In genomic region chr22:41444360-41445170, GRCh38 we compare ENCODE assay signal across 8 cellular contexts. TPM values are rescaled to one million over a fixed set of nuclear protein-coding genes. Genes with fewer than 3 reads are reported as not detected.
DNase-seq lines count a peak whose midpoint lies in the region; ATAC-seq, FAIRE-seq and TF ChIP-seq lines count a peak whose summit lies in the region.

No MANE protein-coding gene starts in this region.

- H3K36me3 ChIP-seq in BJ (ENCODE audit: control insufficient read depth, insufficient read depth, low read length) (peaks cover 4% of the 10 kb centered on the region), HepG2 (replicated peaks in 1 of 2; ENCODE audit: control insufficient read depth in 1 of 2, insufficient read depth in 2 of 2, low read length in 2 of 2) (peaks cover 6 to 11% of the 10 kb centered on the region in 2 experiments; a peak in 3 of 5 replicates)

- H2AFZ ChIP-seq in HepG2 (ENCODE audit: low read length) = no peak overlapping the region

- in situ Hi-C loops in HepG2 (cut with HindIII; ENCODE audit: extremely low pct_ligation_motif_present, low pct_unique_long_range_greater_than_20kb) = no loop called here

- POLR2A ChIA-PET in BJ (lab: Charles Lee) (no interaction called here), HepG2 (lab: Yijun Ruan, JAX) (interaction anchor here (0.7 to 5.2 kb wide), 15 partner anchors 8 to 177 kb away, joined by 3 to 122 read pairs (median 5); partner anchors contain the start of genes ACO2, DESI1, PHF5A and TEF)
- POLR2A ChIA-PET in activated CD4-positive, alpha-beta memory T cell treated with anti-CD3 and anti-CD28 coated beads for 36 hours (lab: Charles Lee) = interaction anchor here (0.5 to 3.0 kb wide), 8 partner anchors 9 to 159 kb away, joined by 3 to 57 read pairs (median 4); partner anchors contain the start of genes ACO2, PHF5A and RANGAP1

- H3K27ac ChIP-seq in HepG2 (ENCODE audit: extremely low read length, insufficient read depth, low read length) = peak overlapping the region; percentile 100

- DNase-seq in BJ (ENCODE audit: low read depth) = peak; percentile 82
- DNase-seq in NCI-H774 (lab: John Stamatoyannopoulos, UW) = peak; percentile 83
- peak; percentile 93 for DNase-seq in activated CD4-positive, alpha-beta memory T cell treated with anti-CD3 and anti-CD28 coated beads for 36 hours
- DNase-seq in dermis microvascular lymphatic vessel endothelial cell (ENCODE audit: low read depth in 2 of 2) = peak; percentile 97 to 98
- DNase-seq in HepG2 (ENCODE audit: low spot score) = peak; percentile 98
- DNase-seq in stimulated activated CD4-positive, alpha-beta T cell treated with anti-CD3 and anti-CD28 coated beads, Interleukin-2, amount 100 ng/mL, for 4 hours (ENCODE audit: low read depth) = peak; percentile 81

- peak; percentile 94 for FAIRE-seq in HepG2 (lab: Jason Lieb, UNC)

- H3K4me1 Mint-ChIP-seq in activated CD4-positive, alpha-beta memory T cell treated with anti-CD3 and anti-CD28 coated beads for 36 hours (ENCODE audit: low read depth) = peaks cover 33% of the 10 kb centered on the region

- BruUV-seq in HepG2 (replicated peaks; lab: Mats Ljungman, UMichigan) = no TSS peak

- peaks cover 27% of the 10 kb centered on the region for H3K4me1 ChIP-seq in HepG2 (ENCODE audit: insufficient read depth, low read length)

- ATAC-seq in GM19328 (IDR thresholded peaks at IDR 0.05; ENCODE audit: unreplicated experiment) (peak; percentile 43), HG03520 (IDR thresholded peaks at IDR 0.05; ENCODE audit: unreplicated experiment) (peak; percentile 41), HepG2 (peak; percentile 74)

- H3K9me3 Mint-ChIP-seq in activated CD4-positive, alpha-beta memory T cell treated with anti-CD3 and anti-CD28 coated beads for 36 hours = no peaks in the 10 kb centered on the region

- peak overlapping the region; percentile 98 for H3K27ac Mint-ChIP-seq in activated CD4-positive, alpha-beta memory T cell treated with anti-CD3 and anti-CD28 coated beads for 36 hours

- H3K4me3 ChIP-seq in BJ (ENCODE audit: low read depth, low read length) (peak overlapping the region; percentile 98), HepG2 (replicated peaks in 1 of 3; ENCODE audit: insufficient read depth in 1 of 3, low read depth in 2 of 3, low read length in 3 of 3) (peak overlapping the region; percentile 89 to 97 (median 90))

- TF ChIP-seq EP300 in HepG2 (IDR thresholded peaks at IDR 0.05; ENCODE audit: low read depth in 2 of 2, low read length in 2 of 2) = no peak
- no peak for TF ChIP-seq EP300 in HepG2 (CRISPR knock-in tag; IDR thresholded peaks at IDR 0.05; ENCODE audit: borderline replicate concordance)

- H3K27me3 ChIP-seq in BJ (ENCODE audit: control insufficient read depth, insufficient read depth, low read length) (no peaks in the 10 kb centered on the region), HepG2 (ENCODE audit: control insufficient read depth in 1 of 2, insufficient read depth in 2 of 2, low read length in 2 of 2) (no peaks in the 10 kb centered on the region; a peak in 1 of 5 replicates)

- H4K20me1 ChIP-seq in HepG2 (ENCODE audit: insufficient read depth, low read length) = peaks cover 12% of the 10 kb centered on the region

- peak; percentile 52 to 54; a peak in 3 of 4 replicates for TF ChIP-seq POLR2A in HepG2 (IDR thresholded peaks at IDR 0.05; ENCODE audit: insufficient read depth in 1 of 2, low read depth in 2 of 2, low read length in 2 of 2)

- no peaks in the 10 kb centered on the region for H3K9me3 ChIP-seq in HepG2 (ENCODE audit: low read length)

- no peak for TF ChIP-seq CTCF in BJ (IDR thresholded peaks at IDR 0.05; ENCODE audit: insufficient read depth, low read depth, low read length)
- TF ChIP-seq CTCF in HepG2 (CRISPR knock-in tag; IDR thresholded peaks at IDR 0.05) = no peak

- H3K4me2 ChIP-seq in HepG2 (ENCODE audit: low read depth, low read length) = peak overlapping the region; percentile 93

- H3K9ac ChIP-seq in HepG2 (ENCODE audit: insufficient read depth, low read depth, low read length) = peak overlapping the region; percentile 99

- intact Hi-C loops in activated CD4-positive, alpha-beta memory T cell treated with anti-CD3 and anti-CD28 coated beads for 36 hours (cut with micrococcal nuclease) = loop anchor here (1.0 to 10.0 kb wide), 6 partner anchors 25 to 587 kb away; partner anchors contain the start of genes ACO2, EP300, RANGAP1 and ST13
- intact Hi-C loops in HepG2 (cut with micrococcal nuclease; ENCODE audit: unreplicated experiment) = loop anchor here (10.0 kb wide), 1 partner anchor 160 kb away; the partner anchor contains the start of gene RANGAP1

- CTCF ChIA-PET in BJ (lab: Yijun Ruan, JAX) (interaction anchor here (1.0 to 3.6 kb wide), 5 partner anchors 41 to 82 kb away, joined by 3 to 29 read pairs (median 6); no protein-coding TSS in a partner anchor), HepG2 (lab: Yijun Ruan, JAX; ENCODE audit: low intra/inter-chr PET ratio, low total read pairs) (no interaction called here)
- CTCF ChIA-PET in activated CD4-positive, alpha-beta memory T cell treated with anti-CD3 and anti-CD28 coated beads for 36 hours (lab: Charles Lee) = interaction anchor here (1.5 to 2.4 kb wide), 3 partner anchors 24 to 41 kb away, joined by 4 to 18 read pairs (median 14); partner anchors contain the start of genes ACO2 and PHF5A

- H3K36me3 Mint-ChIP-seq in activated CD4-positive, alpha-beta memory T cell treated with anti-CD3 and anti-CD28 coated beads for 36 hours = peaks cover 24% of the 10 kb centered on the region

- 2% methylated on average over 34 of the region's 37 CpGs for WGBS in HepG2 (ENCODE audit: low lambda C conversion rate)

- no peaks in the 10 kb centered on the region for H3K27me3 Mint-ChIP-seq in activated CD4-positive, alpha-beta memory T cell treated with anti-CD3 and anti-CD28 coated beads for 36 hours

- peak overlapping the region; percentile 94 for H3K4me3 Mint-ChIP-seq in activated CD4-positive, alpha-beta memory T cell treated with anti-CD3 and anti-CD28 coated beads for 36 hours

- no peak; the same call in 1 of the 2 replicates for TF ChIP-seq RAD21 in HepG2 (CRISPR knock-in tag; IDR thresholded peaks at IDR 0.05)

- peaks cover 65% of the 10 kb centered on the region for H3K79me2 ChIP-seq in HepG2 (ENCODE audit: insufficient read depth, low read length)

RNA-seq across cellular contexts. Expression of gene TOB2, which starts 2.0 kb away (rescaled TPM):
- polyA plus RNA-seq in BJ (2011; rRNA removed) (16.6 and 24.3 TPM in 2 replicates), HepG2 (2011; rRNA removed) (12.2 and 14.3 TPM in 2 replicates)
- polyA minus RNA-seq in BJ (2011; rRNA and poly(A)+ RNA removed) = 25.6 and 27.3 TPM in 2 replicates
- 10 to 100 TPM; 34.2 TPM for total RNA-seq in activated CD4-positive, alpha-beta memory T cell treated with anti-CD3 and anti-CD28 coated beads for 36 hours
- total RNA-seq in dermis microvascular lymphatic vessel endothelial cell (11.3 and 17.7 TPM in 2 replicates), HepG2 (2016; rRNA removed; fragmentation: Illumina TruSeq; extraction: Trizol) (13.7 and 16.7 TPM in 2 replicates)
- 2.7 and 2.9 TPM in 2 replicates for total RNA-seq in HepG2 (2016; cell fraction: cytosol; rRNA removed; fragmentation: Illumina TruSeq; extraction: Trizol; ENCODE audit: low read depth)
- total RNA-seq in HepG2 (2016; cell fraction: insoluble cytoplasmic fraction; rRNA removed; fragmentation: Illumina TruSeq; extraction: Trizol) = 14.1 and 14.3 TPM in 2 replicates
- total RNA-seq in HepG2 (2016; cell fraction: membrane; rRNA removed; fragmentation: Illumina TruSeq; extraction: Trizol) = 14.6 and 15.0 TPM in 2 replicates
- 14.9 and 16.2 TPM in 2 replicates for total RNA-seq in HepG2 (2016; cell fraction: nucleus; rRNA removed; fragmentation: Illumina TruSeq; extraction: Trizol)
- polyA plus RNA-seq in HepG2 (2011; cell fraction: cytosol; rRNA removed) = 9.6 and 10.9 TPM in 2 replicates
- 20.7 and 21.6 TPM in 2 replicates for polyA plus RNA-seq in HepG2 (2011; cell fraction: nucleus; rRNA removed)
- 12.6 and 16.8 TPM in 2 replicates for polyA plus RNA-seq in HepG2 (2012)
- 2.0 TPM in 2 replicates for polyA plus RNA-seq in HepG2 (2016; cell fraction: cytosol; fragmentation: Illumina TruSeq; extraction: Trizol; ENCODE audit: low read depth)
- polyA plus RNA-seq in HepG2 (2016; cell fraction: insoluble cytoplasmic fraction; fragmentation: Illumina TruSeq; extraction: Trizol; ENCODE audit: low read depth) = 19.1 and 21.8 TPM in 2 replicates
- polyA plus RNA-seq in HepG2 (2016; cell fraction: membrane; fragmentation: Illumina TruSeq; extraction: Trizol; ENCODE audit: low read depth) = 8.7 and 9.6 TPM in 2 replicates
- 31.0 and 32.7 TPM in 2 replicates for polyA plus RNA-seq in HepG2 (2016; cell fraction: nucleus; fragmentation: Illumina TruSeq; extraction: Trizol; ENCODE audit: insufficient read depth, low read depth)
- 15.4 and 25.4 TPM in 2 replicates for polyA minus RNA-seq in HepG2 (2011; rRNA and poly(A)+ RNA removed; ENCODE audit: low replicate concordance)
- 14.9 TPM in 2 replicates for polyA minus RNA-seq in HepG2 (2011; cell fraction: cytosol; rRNA and poly(A)+ RNA removed)
- polyA minus RNA-seq in HepG2 (2011; cell fraction: nucleus; rRNA and poly(A)+ RNA removed) = 8.5 and 10.2 TPM in 2 replicates

RNA-seq across cellular contexts. Expression of gene PHF5A, which starts 23.9 kb away (rescaled TPM):
- polyA plus RNA-seq in BJ (2011; rRNA removed) (44.3 and 57.9 TPM in 2 replicates), HepG2 (2011; rRNA removed) (50.7 and 56.6 TPM in 2 replicates)
- polyA minus RNA-seq in BJ (2011; rRNA and poly(A)+ RNA removed) = 14.3 and 18.3 TPM in 2 replicates
- total RNA-seq in activated CD4-positive, alpha-beta memory T cell treated with anti-CD3 and anti-CD28 coated beads for 36 hours = 10 to 100 TPM; 55.4 to 60.0 TPM
- total RNA-seq in dermis microvascular lymphatic vessel endothelial cell (62.8 and 68.0 TPM in 2 replicates), HepG2 (2016; rRNA removed; fragmentation: Illumina TruSeq; extraction: Trizol) (105 and 154 TPM in 2 replicates)
- total RNA-seq in HepG2 (2016; cell fraction: cytosol; rRNA removed; fragmentation: Illumina TruSeq; extraction: Trizol; ENCODE audit: low read depth) = 34.8 TPM in 2 replicates
- 107 and 165 TPM in 2 replicates for total RNA-seq in HepG2 (2016; cell fraction: insoluble cytoplasmic fraction; rRNA removed; fragmentation: Illumina TruSeq; extraction: Trizol)
- total RNA-seq in HepG2 (2016; cell fraction: membrane; rRNA removed; fragmentation: Illumina TruSeq; extraction: Trizol) = 55.9 and 58.9 TPM in 2 replicates
- 38.4 and 43.4 TPM in 2 replicates for total RNA-seq in HepG2 (2016; cell fraction: nucleus; rRNA removed; fragmentation: Illumina TruSeq; extraction: Trizol)
- polyA plus RNA-seq in HepG2 (2011; cell fraction: cytosol; rRNA removed) = 43.0 and 50.6 TPM in 2 replicates
- 14.8 and 17.9 TPM in 2 replicates for polyA plus RNA-seq in HepG2 (2011; cell fraction: nucleus; rRNA removed)
- 42.0 and 46.3 TPM in 2 replicates for polyA plus RNA-seq in HepG2 (2012)
- polyA plus RNA-seq in HepG2 (2016; cell fraction: cytosol; fragmentation: Illumina TruSeq; extraction: Trizol; ENCODE audit: low read depth) = 22.7 and 24.1 TPM in 2 replicates
- 141 and 153 TPM in 2 replicates for polyA plus RNA-seq in HepG2 (2016; cell fraction: insoluble cytoplasmic fraction; fragmentation: Illumina TruSeq; extraction: Trizol; ENCODE audit: low read depth)
- 38.6 and 42.2 TPM in 2 replicates for polyA plus RNA-seq in HepG2 (2016; cell fraction: membrane; fragmentation: Illumina TruSeq; extraction: Trizol; ENCODE audit: low read depth)
- 44.4 and 50.2 TPM in 2 replicates for polyA plus RNA-seq in HepG2 (2016; cell fraction: nucleus; fragmentation: Illumina TruSeq; extraction: Trizol; ENCODE audit: insufficient read depth, low read depth)
- polyA minus RNA-seq in HepG2 (2011; rRNA and poly(A)+ RNA removed; ENCODE audit: low replicate concordance) = 22.2 and 41.1 TPM in 2 replicates
- 11.8 and 12.4 TPM in 2 replicates for polyA minus RNA-seq in HepG2 (2011; cell fraction: cytosol; rRNA and poly(A)+ RNA removed)
- 14.3 and 15.1 TPM in 2 replicates for polyA minus RNA-seq in HepG2 (2011; cell fraction: nucleus; rRNA and poly(A)+ RNA removed)

RNA-seq across cellular contexts. Expression of gene ACO2, which starts 24.4 kb away (rescaled TPM):
- polyA plus RNA-seq in BJ (2011; rRNA removed) (20.5 and 60.5 TPM in 2 replicates), HepG2 (2011; rRNA removed) (19.2 and 19.4 TPM in 2 replicates)
- polyA minus RNA-seq in BJ (2011; rRNA and poly(A)+ RNA removed) = 29.4 and 44.6 TPM in 2 replicates
- total RNA-seq in activated CD4-positive, alpha-beta memory T cell treated with anti-CD3 and anti-CD28 coated beads for 36 hours = 100 to 1,000 TPM; 103 to 105 TPM
- total RNA-seq in dermis microvascular lymphatic vessel endothelial cell (66.5 and 93.9 TPM in 2 replicates), HepG2 (2016; rRNA removed; fragmentation: Illumina TruSeq; extraction: Trizol) (39.3 and 45.6 TPM in 2 replicates)
- 34.7 and 46.3 TPM in 2 replicates for total RNA-seq in HepG2 (2016; cell fraction: cytosol; rRNA removed; fragmentation: Illumina TruSeq; extraction: Trizol; ENCODE audit: low read depth)
- 35.3 and 49.1 TPM in 2 replicates for total RNA-seq in HepG2 (2016; cell fraction: insoluble cytoplasmic fraction; rRNA removed; fragmentation: Illumina TruSeq; extraction: Trizol)
- total RNA-seq in HepG2 (2016; cell fraction: membrane; rRNA removed; fragmentation: Illumina TruSeq; extraction: Trizol) = 68.4 and 83.2 TPM in 2 replicates
- total RNA-seq in HepG2 (2016; cell fraction: nucleus; rRNA removed; fragmentation: Illumina TruSeq; extraction: Trizol) = 37.1 and 37.3 TPM in 2 replicates
- 34.8 and 36.5 TPM in 2 replicates for polyA plus RNA-seq in HepG2 (2011; cell fraction: cytosol; rRNA removed)
- 61.6 and 75.9 TPM in 2 replicates for polyA plus RNA-seq in HepG2 (2011; cell fraction: nucleus; rRNA removed)
- 57.9 and 62.9 TPM in 2 replicates for polyA plus RNA-seq in HepG2 (2012)
- polyA plus RNA-seq in HepG2 (2016; cell fraction: cytosol; fragmentation: Illumina TruSeq; extraction: Trizol; ENCODE audit: low read depth) = 61.5 and 78.5 TPM in 2 replicates
- polyA plus RNA-seq in HepG2 (2016; cell fraction: insoluble cytoplasmic fraction; fragmentation: Illumina TruSeq; extraction: Trizol; ENCODE audit: low read depth) = 39.9 and 50.2 TPM in 2 replicates
- polyA plus RNA-seq in HepG2 (2016; cell fraction: membrane; fragmentation: Illumina TruSeq; extraction: Trizol; ENCODE audit: low read depth) = 77.9 and 110 TPM in 2 replicates
- 51.9 and 54.4 TPM in 2 replicates for polyA plus RNA-seq in HepG2 (2016; cell fraction: nucleus; fragmentation: Illumina TruSeq; extraction: Trizol; ENCODE audit: insufficient read depth, low read depth)
- polyA minus RNA-seq in HepG2 (2011; rRNA and poly(A)+ RNA removed; ENCODE audit: low replicate concordance) = 18.9 and 35.9 TPM in 2 replicates
- 31.6 and 35.4 TPM in 2 replicates for polyA minus RNA-seq in HepG2 (2011; cell fraction: cytosol; rRNA and poly(A)+ RNA removed)
- polyA minus RNA-seq in HepG2 (2011; cell fraction: nucleus; rRNA and poly(A)+ RNA removed) = 29.2 and 32.8 TPM in 2 replicates

Comparison
In these comparisons a context has a peak if more than half of its experiments do, and no peak if none do; other contexts are left out.
1. Peak in every context shown above with its lines: DNase-seq, ATAC-seq, H3K4me3 ChIP-seq and H3K27ac ChIP-seq.